1 cellular context compared by ENCODE assay signal in genomic region chr5:45695680-45696093, GRCh38.
TF ChIP-seq lines count a peak whose summit lies in the region.

No MANE protein-coding gene starts in this region.

TF ChIP-seq in GM23338, 12 proteins besides CTCF, POLR2A, EP300 and RAD21 (continued from another document):
- TF ChIP-seq ZNF462 (CRISPR knock-in tag; IDR thresholded peaks at IDR 0.05): no peak
